ENCODE assay signal across 9 cellular contexts in the genomic region with DNA sequence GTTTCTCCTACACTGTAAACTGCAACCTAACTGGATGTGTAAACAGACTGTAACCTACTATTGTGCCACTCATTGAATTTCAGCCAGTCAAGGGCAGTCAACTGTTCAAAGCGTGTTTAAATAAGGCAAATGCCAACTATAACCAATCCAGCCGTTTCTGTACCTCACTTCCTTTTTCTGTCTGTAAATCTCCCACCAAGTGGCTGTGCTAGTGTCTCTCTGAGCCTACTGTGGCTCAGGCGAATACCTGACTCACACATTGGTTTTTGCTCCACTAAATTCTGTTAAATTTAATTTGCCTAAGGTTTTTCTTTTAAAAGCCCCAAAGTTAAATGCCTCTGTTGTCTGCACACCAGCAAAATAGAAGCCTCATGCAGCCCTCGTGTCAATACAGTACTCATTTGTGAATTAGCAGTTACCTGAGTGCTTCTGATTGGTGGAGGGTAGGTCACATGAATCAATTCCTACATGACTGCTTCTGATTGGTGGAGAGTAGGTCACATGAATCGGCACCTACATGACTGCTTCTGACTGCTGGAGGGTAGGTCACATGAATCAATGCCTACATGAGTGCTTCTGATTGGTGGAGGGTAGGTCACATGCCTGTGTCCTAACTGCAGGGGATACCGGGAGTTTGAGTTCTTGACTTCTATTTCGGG. TPM values are rescaled to one million over a fixed set of nuclear protein-coding genes. Genes with fewer than 3 reads are reported as not detected.
DNase-seq lines count a peak whose midpoint lies in the region.
"Had no signal": no experiment of that assay in that cellular context is flagged by ENCODE, and none has a peak within 500 bp of the region (broad histone marks: within the 10 kb centered on the region; RNA-seq: fewer than 3 reads in every experiment).

No MANE protein-coding gene starts in this region.

- H3K27ac Mint-ChIP-seq in CD8-positive, alpha-beta memory T cell, result peak overlapping the region; percentile 70 to 98 (median 86)

- CTCF ChIA-PET in CD8-positive, alpha-beta memory T cell (lab: Charles Lee), result interaction anchor here (1.8 kb wide), 1 partner anchor 16 kb away, joined by 6 read pairs; no protein-coding TSS in a partner anchor

- H3K36me3 Mint-ChIP-seq in CD8-positive, alpha-beta memory T cell, result peaks cover 0 to 6% (median 2%) of the 10 kb centered on the region in 3 donors

- H3K9me3 Mint-ChIP-seq in CD8-positive, alpha-beta memory T cell, result no peaks in the 10 kb centered on the region

- peak in 1 of 5 donors; percentile 54 for DNase-seq in CD8-positive, alpha-beta memory T cell
- peak; percentile 70 for DNase-seq in HT-29 (ENCODE audit: low spot score)
- DNase-seq in SK-N-DZ (ENCODE audit: low spot score), result peak; percentile 92
- peak; percentile 35 for DNase-seq in iPS DF 6.9 (ENCODE audit: low read depth, low spot score)
- DNase-seq in inferior parietal cortex (ENCODE audit: extremely low spot score), result no peak
- no peak for DNase-seq in NCI-H1694 (lab: John Stamatoyannopoulos, UW)
- no peak for DNase-seq in SKM-1 (lab: John Stamatoyannopoulos, UW; ENCODE audit: unreplicated experiment)
- DNase-seq in AG08395 (ENCODE audit: low spot score), result no peak
- DNase-seq: activated effector memory CD4-positive, alpha-beta T cell treated with anti-CD3 and anti-CD28 coated beads, Interleukin-2, amount 50 U/mL, for 16 hours had no signal

- no peaks in the 10 kb centered on the region for H3K27me3 ChIP-seq in CD8-positive, alpha-beta memory T cell (ENCODE audit: insufficient read depth, low read length, poor library complexity, severe bottlenecking)
- H3K27me3 ChIP-seq in iPS DF 6.9 (ENCODE audit: control insufficient read depth, insufficient read depth, low read length), result no peaks in the 10 kb centered on the region

- no peaks in the 10 kb centered on the region for H3K27me3 Mint-ChIP-seq in CD8-positive, alpha-beta memory T cell

- POLR2A ChIA-PET in CD8-positive, alpha-beta memory T cell (lab: Charles Lee), result interaction anchor here (1.0 to 1.4 kb wide), 2 partner anchors 16 to 34 kb away, joined by 3 to 4 read pairs; no protein-coding TSS in a partner anchor

- H3K4me3 ChIP-seq in CD8-positive, alpha-beta memory T cell (ENCODE audit: low read length), result peak overlapping the region; percentile 19
- H3K4me3 ChIP-seq in iPS DF 6.9 (ENCODE audit: low read length), result no peak overlapping the region

- WGBS in iPS DF 6.9 (ENCODE audit: insufficient coverage, insufficient read length), result no CpG with 5 or more reads among the region's 7 CpGs

- H3K4me1 Mint-ChIP-seq in CD8-positive, alpha-beta memory T cell, result peaks cover 44 to 62% (median 57%) of the 10 kb centered on the region in 3 donors

- peaks cover 73% of the 10 kb centered on the region for H3K4me1 ChIP-seq in CD8-positive, alpha-beta memory T cell (ENCODE audit: insufficient read depth, low read length)
- H3K4me1 ChIP-seq in iPS DF 6.9 (ENCODE audit: control insufficient read depth, insufficient read depth, low read length), result 0 out of 2 replicates have a peak, but pooled peaks cover 2% of the 10 kb centered on the region

- no peak overlapping the region for H3K27ac ChIP-seq in CD8-positive, alpha-beta memory T cell (ENCODE audit: low read depth, low read length)
- no peak overlapping the region for H3K27ac ChIP-seq in iPS DF 6.9 (ENCODE audit: low read length)

- H3K4me3 Mint-ChIP-seq in CD8-positive, alpha-beta memory T cell, result peak overlapping the region in 2 of 7 donors; percentile 23

- no peaks in the 10 kb centered on the region for H3K36me3 ChIP-seq in CD8-positive, alpha-beta memory T cell (ENCODE audit: insufficient read depth, low read length)
- H3K36me3 ChIP-seq in iPS DF 6.9 (ENCODE audit: control insufficient read depth, insufficient read depth, low read length), result no peaks in the 10 kb centered on the region

- no peaks in the 10 kb centered on the region for H3K9me3 ChIP-seq in CD8-positive, alpha-beta memory T cell (ENCODE audit: low read length)
- no peaks in the 10 kb centered on the region for H3K9me3 ChIP-seq in iPS DF 6.9 (ENCODE audit: control insufficient read depth, insufficient read depth, low read length)

RNA-seq across cellular contexts. Expression of gene CCR7, which starts 31.1 kb away (rescaled TPM):
- 100 to 1,000 TPM; 152 to 154 TPM for total RNA-seq in CD8-positive, alpha-beta memory T cell
- 286 TPM for polyA plus RNA-seq in CD8-positive, alpha-beta memory T cell
- not detected in 2 replicates for total RNA-seq in HT-29 (2014; rRNA removed; shearing (Covaris generic))
- 0.07 TPM in 1 of 2 replicates, not detected in the other for polyA plus RNA-seq in SK-N-DZ (2014; cell fraction: cytosol; rRNA removed)
- polyA plus RNA-seq in SK-N-DZ (2014; cell fraction: nucleus; rRNA removed), result not detected in 2 replicates

RNA-seq across cellular contexts. Expression of gene SMARCE1, which starts 51.2 kb away (rescaled TPM):
- total RNA-seq in CD8-positive, alpha-beta memory T cell, result 100 to 1,000 TPM; 101 to 108 TPM
- 216 TPM for polyA plus RNA-seq in CD8-positive, alpha-beta memory T cell
- total RNA-seq in HT-29 (2014; rRNA removed; shearing (Covaris generic)), result 30.0 and 34.8 TPM in 2 replicates
- polyA plus RNA-seq in SK-N-DZ (2014; cell fraction: cytosol; rRNA removed), result 139 and 149 TPM in 2 replicates
- polyA plus RNA-seq in SK-N-DZ (2014; cell fraction: nucleus; rRNA removed), result 97.4 and 104 TPM in 2 replicates

Comparison
In these comparisons a context has a peak if more than half of its experiments do, and no peak if none do; other contexts are left out.
1. DNase-seq: peak in HT-29 (single experiment), SK-N-DZ (single experiment) and iPS DF 6.9 (single experiment); none in inferior parietal cortex (single experiment), NCI-H1694 (single experiment), SKM-1 (single experiment) and AG08395 (single experiment).
2. RNA of gene CCR7, which starts 31.1 kb away (total RNA-seq): 152 to 154 TPM in CD8-positive, alpha-beta memory T cell; not detected in HT-29; every median in the first group is over 100 times any median in the second.